In the genomic region with DNA sequence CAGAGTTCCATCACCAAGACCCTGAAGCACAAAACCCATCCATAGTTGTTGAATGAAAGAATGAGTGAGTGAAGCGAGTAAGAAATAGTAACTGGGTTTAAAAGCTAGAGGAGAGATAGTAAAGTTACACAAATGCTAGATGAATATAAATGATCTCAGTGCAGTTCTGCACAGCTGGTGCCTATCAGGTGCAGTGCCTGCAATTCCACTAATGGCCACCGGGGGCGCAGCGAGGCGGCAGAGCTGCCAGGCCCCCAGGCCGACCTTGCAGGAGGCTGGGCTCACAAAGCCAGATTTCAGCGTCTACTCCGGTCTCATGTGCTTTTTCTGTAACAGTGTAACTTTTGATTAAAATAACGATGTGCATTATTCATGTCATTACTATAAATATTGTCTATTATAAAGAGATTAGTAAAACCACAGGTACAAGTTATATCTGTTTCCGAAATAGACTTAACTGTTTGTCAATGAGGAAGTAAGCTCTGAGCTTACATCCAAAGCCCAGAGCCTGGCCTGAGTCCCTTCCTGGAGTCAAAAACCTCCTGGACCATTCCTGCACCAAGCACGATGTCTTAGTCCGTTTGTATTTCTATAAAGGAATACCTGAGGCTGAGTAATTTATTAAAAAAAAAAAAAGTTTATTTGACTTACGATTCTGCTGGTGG, we compare ENCODE assay signal across 8 cellular contexts.
DNase-seq lines count a peak whose midpoint lies in the region; ATAC-seq and TF ChIP-seq lines count a peak whose summit lies in the region.

No MANE protein-coding gene starts in this region.

- TF ChIP-seq POLR2A in Peyer's patch (IDR thresholded peaks at IDR 0.05), result no peak

- no peaks in the 10 kb centered on the region for H3K9me3 ChIP-seq in Peyer's patch
- H3K9me3 ChIP-seq in thoracic aorta, result no peaks in the 10 kb centered on the region

- peak; percentile 40 for DNase-seq in GM06990 (ENCODE audit: extremely low read depth, insufficient read length)
- DNase-seq in Peyer's patch, result peak; percentile 40 to 81 (median 76)
- peak; percentile 73 to 79 for DNase-seq in activated T-cell treated with anti-CD3 and anti-CD28 coated beads, Interleukin-2, amount 50 U/mL, for 48 hours
- peak; percentile 26 for DNase-seq in fibroblast of pulmonary artery (ENCODE audit: low read depth)
- peak; percentile 56 for DNase-seq in omental fat pad (ENCODE audit: low spot score)
- DNase-seq in thoracic aorta (ENCODE audit: low spot score), result no peak

- TF ChIP-seq CTCF in GM06990 (IDR thresholded peaks at IDR 0.05; ENCODE audit: insufficient read depth, low read length, poor library complexity, severe bottlenecking) (peak; percentile 99), Peyer's patch (IDR thresholded peaks at IDR 0.05) (peak; percentile 88 to 99 (median 93)), fibroblast of pulmonary artery (IDR thresholded peaks at IDR 0.05; ENCODE audit: low read length, missing control alignments) (peak; percentile 96), omental fat pad (IDR thresholded peaks at IDR 0.05) (peak in 2 of 3 donors; percentile 86 to 93), thoracic aorta (IDR thresholded peaks at IDR 0.05) (peak; percentile 99)

- H3K27me3 ChIP-seq in GM06990 (replicated peaks; ENCODE audit: control insufficient read depth, insufficient read depth, low read length), result no peaks in the 10 kb centered on the region; the same call in 1 of the 2 replicates
- no peaks in the 10 kb centered on the region for H3K27me3 ChIP-seq in Peyer's patch
- H3K27me3 ChIP-seq in thoracic aorta (replicated peaks; ENCODE audit: insufficient read depth), result no peaks in the 10 kb centered on the region

- H3K4me3 ChIP-seq in GM06990 (replicated peaks; ENCODE audit: low read depth, low read length), result no peak overlapping the region
- H3K4me3 ChIP-seq in Peyer's patch, result no peak overlapping the region
- H3K4me3 ChIP-seq in fibroblast of pulmonary artery (replicated peaks; ENCODE audit: low read depth, low read length), result no peak overlapping the region
- H3K4me3 ChIP-seq in thoracic aorta, result no peak overlapping the region

- H3K27ac ChIP-seq in Peyer's patch, result no peak overlapping the region
- no peak overlapping the region for H3K27ac ChIP-seq in thoracic aorta

- peak; percentile 76 for ATAC-seq in HG03280 (IDR thresholded peaks at IDR 0.05; ENCODE audit: unreplicated experiment)
- ATAC-seq in omental fat pad (ENCODE audit: low FRiP score), result no peak
- no peak for ATAC-seq in thoracic aorta (ENCODE audit: insufficient number of reproducible peaks, low FRiP score, low read depth)
- no peak for ATAC-seq in GM21515 (IDR thresholded peaks at IDR 0.05; ENCODE audit: unreplicated experiment)

- H3K4me1 ChIP-seq in Peyer's patch, result no peaks in the 10 kb centered on the region
- no peaks in the 10 kb centered on the region for H3K4me1 ChIP-seq in thoracic aorta (ENCODE audit: control insufficient read depth in 1 of 2, low read depth in 2 of 2)

- H3K36me3 ChIP-seq in GM06990 (ENCODE audit: control insufficient read depth, insufficient read depth, low read length) (no peaks in the 10 kb centered on the region), Peyer's patch (no peaks in the 10 kb centered on the region), thoracic aorta (no peaks in the 10 kb centered on the region)
